ENCODE assay signal across 26 cellular contexts in the genomic region with DNA sequence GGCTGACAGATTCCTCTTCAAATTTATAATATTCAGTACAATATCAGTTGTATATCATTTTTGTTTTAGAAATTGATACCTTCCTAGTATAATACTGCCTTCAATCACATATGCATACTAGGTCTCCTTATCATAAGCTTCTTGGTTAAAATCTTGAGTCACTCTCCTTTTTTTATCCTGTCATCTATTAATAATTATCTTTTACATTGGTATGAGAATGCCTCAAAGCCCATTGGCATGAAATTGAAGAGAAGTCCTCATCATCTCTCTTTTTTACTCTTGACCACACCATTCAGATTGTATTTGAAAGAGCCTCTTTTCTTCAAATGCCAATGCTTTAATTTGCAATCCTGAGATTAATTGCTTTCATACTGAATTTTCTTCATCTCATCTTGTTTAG.
DNase-seq lines count a peak whose midpoint lies in the region; ATAC-seq, FAIRE-seq and TF ChIP-seq lines count a peak whose summit lies in the region.
"Had no signal": no experiment of that assay in that cellular context is flagged by ENCODE, and none has a peak within 500 bp of the region (broad histone marks: within the 10 kb centered on the region; RNA-seq: fewer than 3 reads in every experiment).

No MANE protein-coding gene starts in this region.

- DNase-seq in ACHN (peak; percentile 76), RCC 7860 (ENCODE audit: low spot score) (peak; percentile 82), kidney glomerular epithelial cell (lab: John Stamatoyannopoulos, UW) (peak; percentile 38), renal cortical epithelial cell (ENCODE audit: low read depth) (peak; percentile 55), foreskin melanocyte (no peak), NCI-H2227 (lab: John Stamatoyannopoulos, UW; ENCODE audit: unreplicated experiment) (no peak)
- DNase-seq in CD4-positive, alpha-beta T cell, result no peak
- DNase-seq: BE2C; C1 segment of cervical spinal cord; Caco-2; CD4-positive, CD25-positive, alpha-beta regulatory T cell; CD8-positive, alpha-beta T cell; DMS 273 treated with DMSO at 0.1 percent for 48 hours; DMS153; DMS53; DMS79; DND-41; EL; GDM1 had no signal

- POLR2A ChIA-PET in CD4-positive, alpha-beta T cell (lab: Charles Lee), result no interaction called here

- CTCF ChIA-PET in CD4-positive, alpha-beta T cell (lab: Charles Lee), result no interaction called here

- no peaks in the 10 kb centered on the region for H3K9me3 ChIP-seq in CD4-positive, alpha-beta T cell (ENCODE audit: control insufficient read depth, low read length)
- H3K9me3 ChIP-seq: A549, BE2C, BLaER1, Caco-2 had no signal

- no peak for ATAC-seq in CD4-positive, alpha-beta T cell (ENCODE audit: poor library complexity)
- ATAC-seq: A549; CD8-positive, alpha-beta T cell; GM12878 had no signal

- H3K4me3 Mint-ChIP-seq in CD4-positive, alpha-beta T cell, result no peak overlapping the region
- H3K4me3 Mint-ChIP-seq: CD14-positive monocyte; CD4-positive, CD25-positive, alpha-beta regulatory T cell; CD8-positive, alpha-beta T cell had no signal

- TF ChIP-seq CTCF in CD4-positive, alpha-beta T cell (IDR thresholded peaks at IDR 0.05), result no peak

- H3K4me1 Mint-ChIP-seq in CD4-positive, alpha-beta T cell (ENCODE audit: low read depth), result no peaks in the 10 kb centered on the region
- H3K4me1 Mint-ChIP-seq: CD14-positive monocyte; CD4-positive, CD25-positive, alpha-beta regulatory T cell had no signal

- H3K27me3 ChIP-seq in CD4-positive, alpha-beta T cell (ENCODE audit: control insufficient read depth, insufficient read depth, low read length), result no peaks in the 10 kb centered on the region
- H3K27me3 ChIP-seq: BE2C, BLaER1 had no signal

- H3K36me3 Mint-ChIP-seq in CD4-positive, alpha-beta T cell (ENCODE audit: low read depth), result no peaks in the 10 kb centered on the region
- H3K36me3 Mint-ChIP-seq: CD14-positive monocyte; CD4-positive, CD25-positive, alpha-beta regulatory T cell; CD8-positive, alpha-beta T cell had no signal

- no peak overlapping the region for H3K27ac Mint-ChIP-seq in CD4-positive, alpha-beta T cell
- H3K27ac Mint-ChIP-seq: CD14-positive monocyte; CD4-positive, CD25-positive, alpha-beta regulatory T cell; CD8-positive, alpha-beta T cell had no signal

- intact Hi-C loops in CD4-positive, alpha-beta T cell (cut with DNase I, micrococcal nuclease), result no loop called here

- FAIRE-seq in RCC 7860 (lab: Jason Lieb, UNC), result peak; percentile 99
- FAIRE-seq: A549, GM12878, GM12892, GM18507 had no signal

- no peaks in the 10 kb centered on the region for H3K27me3 Mint-ChIP-seq in CD4-positive, alpha-beta T cell
- H3K27me3 Mint-ChIP-seq: CD4-positive, CD25-positive, alpha-beta regulatory T cell had no signal

- H3K9me3 Mint-ChIP-seq in CD4-positive, alpha-beta T cell, result peaks cover 12% of the 10 kb centered on the region

- in situ Hi-C loops in ACHN (cut with HindIII; ENCODE audit: low pct_ligation_motif_present, low pct_unique_long_range_greater_than_20kb, low sequenced_read_pairs), result no loop called here

- no peak overlapping the region for H3K27ac ChIP-seq in CD4-positive, alpha-beta T cell (ENCODE audit: low read depth, low read length)
- H3K27ac ChIP-seq: 22Rv1, A549, BLaER1 had no signal

Comparison
In these comparisons a context has a peak if more than half of its experiments do, and no peak if none do; other contexts are left out.
1. DNase-seq: peak in ACHN (single experiment), RCC 7860 (single experiment), kidney glomerular epithelial cell (single experiment) and renal cortical epithelial cell (single experiment); none in foreskin melanocyte (single experiment), NCI-H2227 (single experiment) and CD4-positive, alpha-beta T cell (0 of 10).